In genomic region chr16:70428178-70428998, GRCh38 we compare ENCODE assay signal across 8 cellular contexts. TPM values are rescaled to one million over a fixed set of nuclear protein-coding genes. Genes with fewer than 3 reads are reported as not detected.
DNase-seq lines count a peak whose midpoint lies in the region; ATAC-seq and TF ChIP-seq lines count a peak whose summit lies in the region.

No MANE protein-coding gene starts in this region.

- POLR2A ChIA-PET in AG04449 (lab: Yijun Ruan, JAX) (interaction anchor here (0.5 to 1.2 kb wide), 4 partner anchors 10 to 180 kb away, joined by 3 to 11 read pairs (median 6); no protein-coding TSS in a partner anchor), T-cell (lab: Charles Lee) (interaction anchor here in 1 of 2 donors (0.5 kb wide), 1 partner anchor 61 kb away, joined by 3 read pairs; no protein-coding TSS in a partner anchor)

- ATAC-seq in T-cell (replicated peaks in 1 of 4) (no peak), HG02981 (IDR thresholded peaks at IDR 0.05; ENCODE audit: unreplicated experiment) (no peak)

- peaks cover 53 to 57% (median 56%) of the 10 kb centered on the region in 3 donors for H3K4me1 Mint-ChIP-seq in T-cell

- no peaks in the 10 kb centered on the region for H3K9me3 Mint-ChIP-seq in T-cell

- no peak; the same call in 1 of the 2 replicates for TF ChIP-seq RAD21 in Ishikawa (IDR thresholded peaks at IDR 0.05; ENCODE audit: low read depth)

- no peaks in the 10 kb centered on the region for H3K27me3 Mint-ChIP-seq in T-cell

- H3K36me3 Mint-ChIP-seq in T-cell, result peaks cover 4% of the 10 kb centered on the region

- DNase-seq in AG04449 (ENCODE audit: low read depth, low spot score) (peak; percentile 66), T-cell (peak in 10 of 34 experiments; percentile 11 to 52 (median 23)), choroid plexus epithelial cell (ENCODE audit: low read depth) (peak; percentile 92), left kidney (ENCODE audit: low read depth, low spot score) (peak; percentile 93)
- peak; percentile 39 for DNase-seq in stimulated activated CD4-positive, alpha-beta T cell treated with anti-CD3 and anti-CD28 coated beads, Interleukin-4, amount 100 ng/mL, for 1 hour

- TF ChIP-seq CTCF in AG04449 (IDR thresholded peaks at IDR 0.05; ENCODE audit: insufficient read depth, low read length, missing control alignments), result no peak
- TF ChIP-seq CTCF in choroid plexus epithelial cell (conservative IDR thresholded peaks at IDR 0.05; ENCODE audit: low read depth, low read length), result no peak

- CTCF ChIA-PET in AG04449 (lab: Yijun Ruan, JAX), result no interaction called here
- CTCF ChIA-PET in T-cell (lab: Charles Lee), result no interaction called here

- peak overlapping the region in 1 of 3 donors; percentile 37 for H3K4me3 Mint-ChIP-seq in T-cell

- peak overlapping the region; percentile 1; the same call in 1 of the 2 replicates for H3K4me3 ChIP-seq in AG04449 (ENCODE audit: low read depth, low read length)
- H3K4me3 ChIP-seq in choroid plexus epithelial cell (ENCODE audit: low read depth, low read length), result no peak overlapping the region

- peak overlapping the region; percentile 62 to 75 for H3K27ac Mint-ChIP-seq in T-cell

- peak; percentile 37; the same call in 1 of the 2 replicates for TF ChIP-seq EP300 in Ishikawa (IDR thresholded peaks at IDR 0.05; ENCODE audit: borderline replicate concordance)

- TF ChIP-seq POLR2A in GM15510 (IDR thresholded peaks at IDR 0.05; ENCODE audit: borderline replicate concordance, extremely low read depth, insufficient read length), result peak; percentile 41

TF ChIP-seq in Ishikawa, 13 proteins besides CTCF, POLR2A, EP300 and RAD21:
- TF ChIP-seq MAX (IDR thresholded peaks at IDR 0.05) (peak; percentile 42), TAF1 (IDR thresholded peaks at IDR 0.05; ENCODE audit: low read depth) (peak; percentile 36; the same call in 1 of the 2 replicates), NFIC (IDR thresholded peaks at IDR 0.05) (peak; percentile 78), EGR1 (IDR thresholded peaks at IDR 0.05) (no peak), TCF12 (IDR thresholded peaks at IDR 0.05; ENCODE audit: low read depth) (peak; percentile 23; the same call in 1 of the 2 replicates)

RNA-seq across cellular contexts. Expression of gene ST3GAL2, which starts 10.5 kb away (rescaled TPM):
- 10 to 100 TPM; 18.9 to 35.1 (median 30.2) TPM for total RNA-seq in T-cell

RNA-seq across cellular contexts. Expression of gene FCSK, which starts 26.0 kb away (rescaled TPM):
- 10 to 100 TPM; 28.7 to 43.4 (median 37.9) TPM for total RNA-seq in T-cell
